ENCODE assay signal across 8 cellular contexts in genomic region chr14:51652168-51653095, GRCh38. TPM values are rescaled to one million over a fixed set of nuclear protein-coding genes. Genes with fewer than 3 reads are reported as not detected.
DNase-seq lines count a peak whose midpoint lies in the region; ATAC-seq, FAIRE-seq and TF ChIP-seq lines count a peak whose summit lies in the region.

No MANE protein-coding gene starts in this region.

- peak; percentile 56 for ATAC-seq in activated CD8-positive, alpha-beta memory T cell treated with anti-CD3 and anti-CD28 coated beads, Interleukin-2, amount 10 ng/mL, durations not matched to agents 7 days and 5 days
- ATAC-seq in HG02885 (IDR thresholded peaks at IDR 0.05; ENCODE audit: poor library complexity, unreplicated experiment) (peak; percentile 48), PC-3 (peak; percentile 21)

- H3K9me3 ChIP-seq in PC-3 (ENCODE audit: low read length), result no peaks in the 10 kb centered on the region
- H3K9me3 ChIP-seq in keratinocyte (ENCODE audit: control insufficient read depth, low read depth, low read length), result no peaks in the 10 kb centered on the region

- H3K9me2 ChIP-seq in PC-3 (replicated peaks; ENCODE audit: low read length), result no peaks in the 10 kb centered on the region

- H3K9me3 Mint-ChIP-seq in activated CD8-positive, alpha-beta memory T cell treated with anti-CD3 and anti-CD28 coated beads, Interleukin-2, amount 10 ng/mL, durations not matched to agents 7 days and 5 days (ENCODE audit: low read depth), result no peaks in the 10 kb centered on the region
- peaks cover 0 to 4% (median 0%) of the 10 kb centered on the region in 5 experiments for H3K9me3 Mint-ChIP-seq in brain

- H3K79me2 ChIP-seq in PC-3 (ENCODE audit: low read length), result peaks cover 92% of the 10 kb centered on the region
- H3K79me2 ChIP-seq in keratinocyte (ENCODE audit: control insufficient read depth, insufficient read depth, low read length), result peaks cover 75% of the 10 kb centered on the region

- intact Hi-C loops in PC-3 (cut with micrococcal nuclease), result loop anchor here (1.0 to 10.0 kb wide), 11 partner anchors 64 to 708 kb away; partner anchors contain the start of gene PYGL

- CTCF ChIA-PET in activated CD8-positive, alpha-beta memory T cell treated with anti-CD3 and anti-CD28 coated beads, Interleukin-2, amount 10 ng/mL, durations not matched to agents 7 days and 5 days (lab: Charles Lee), result interaction anchor here (0.9 to 3.0 kb wide), 17 partner anchors 9 to 662 kb away, joined by 3 to 19 read pairs (median 5); partner anchors contain the start of genes GNG2 and PTGER2
- CTCF ChIA-PET in PC-3 (lab: Charles Lee), result interaction anchor here (0.5 to 2.9 kb wide), 16 partner anchors 10 to 378 kb away, joined by 3 to 30 read pairs (median 5); no protein-coding TSS in a partner anchor

- POLR2A ChIA-PET in PC-3 (lab: Charles Lee; ENCODE audit: unreplicated experiment), result interaction anchor here (0.6 to 1.0 kb wide), 10 partner anchors 18 to 764 kb away, joined by 3 to 17 read pairs (median 10); no protein-coding TSS in a partner anchor

- H3K27ac Mint-ChIP-seq in activated CD8-positive, alpha-beta memory T cell treated with anti-CD3 and anti-CD28 coated beads, Interleukin-2, amount 10 ng/mL, durations not matched to agents 7 days and 5 days, result peak overlapping the region; percentile 28
- H3K27ac Mint-ChIP-seq in brain, result peak overlapping the region; percentile 78 to 97 (median 85)

- H3K4me1 ChIP-seq in PC-3 (ENCODE audit: insufficient read depth, low read length), result peaks cover 54% of the 10 kb centered on the region
- H3K4me1 ChIP-seq in keratinocyte (ENCODE audit: control insufficient read depth, extremely low read depth, insufficient read depth, low read length), result peaks cover 39% of the 10 kb centered on the region

- H3K27me3 ChIP-seq in PC-3 (ENCODE audit: low read length) (no peaks in the 10 kb centered on the region), keratinocyte (ENCODE audit: control insufficient read depth, extremely low read depth, insufficient read depth, low read length) (no peaks in the 10 kb centered on the region)

- peak overlapping the region; percentile 83 for H3K27ac ChIP-seq in PC-3 (ENCODE audit: low read length)
- H3K27ac ChIP-seq in keratinocyte (ENCODE audit: control insufficient read depth, insufficient read depth, low read length), result peak overlapping the region; percentile 82

- dilution Hi-C loops in keratinocyte (cut with MboI; ENCODE audit: extremely low pct_ligation_motif_present, low sequenced_read_pairs), result no loop called here

- H3F3A ChIP-seq in PC-3 (ENCODE audit: low read length, unreplicated experiment), result no peaks in the 10 kb centered on the region

- peaks cover 42% of the 10 kb centered on the region for H3K27me3 Mint-ChIP-seq in activated CD8-positive, alpha-beta memory T cell treated with anti-CD3 and anti-CD28 coated beads, Interleukin-2, amount 10 ng/mL, durations not matched to agents 7 days and 5 days
- peaks cover 8% of the 10 kb centered on the region for H3K27me3 Mint-ChIP-seq in brain

- peak overlapping the region; percentile 79 for H3K4me3 Mint-ChIP-seq in activated CD8-positive, alpha-beta memory T cell treated with anti-CD3 and anti-CD28 coated beads, Interleukin-2, amount 10 ng/mL, durations not matched to agents 7 days and 5 days
- peak overlapping the region; percentile 92 to 95 (median 94) for H3K4me3 Mint-ChIP-seq in brain

- H3K9me1 ChIP-seq in keratinocyte (ENCODE audit: control insufficient read depth, extremely low read depth, insufficient read depth, low read length), result no peaks in the 10 kb centered on the region

- no TSS peak for BruUV-seq in PC-3 (replicated peaks; lab: Mats Ljungman, UMichigan)

- H2AFZ ChIP-seq in PC-3 (ENCODE audit: low read length) (peak overlapping the region; percentile 67), keratinocyte (ENCODE audit: control insufficient read depth, low read length) (no peak overlapping the region)

- H3K4me3 ChIP-seq in PC-3 (ENCODE audit: low read length), result peak overlapping the region; percentile 86
- H3K4me3 ChIP-seq in keratinocyte (ENCODE audit: control insufficient read depth in 2 of 3, extremely low read depth in 1 of 3, insufficient read depth in 2 of 3, low read depth in 1 of 3, low read length in 3 of 3), result peak overlapping the region; percentile 66 to 93 (median 90)

- H3K9ac ChIP-seq in PC-3 (ENCODE audit: low read length) (peak overlapping the region; percentile 89), keratinocyte (ENCODE audit: control insufficient read depth, extremely low read depth, insufficient read depth, low read length) (peak overlapping the region; percentile 81)

- peak overlapping the region; percentile 84 for H3K4me2 ChIP-seq in PC-3 (ENCODE audit: low read length)
- peak overlapping the region; percentile 95 for H3K4me2 ChIP-seq in keratinocyte (ENCODE audit: control insufficient read depth, extremely low read depth, insufficient read depth, low read depth, low read length)

- no peak for FAIRE-seq in keratinocyte (lab: Jason Lieb, UNC)

- TF ChIP-seq CTCF in PC-3 (conservative IDR thresholded peaks at IDR 0.05; ENCODE audit: low read depth, low read length) (peak; percentile 16; the same call in 1 of the 2 replicates), brain (conservative IDR thresholded peaks at IDR 0.05) (peak in 1 of 2 experiments; percentile 33), keratinocyte (optimal IDR thresholded peaks at IDR 0.05 in 1 of 3, IDR thresholded peaks at IDR 0.05 in 1 of 3, conservative IDR thresholded peaks at IDR 0.05 in 1 of 3; ENCODE audit: extremely low read depth in 1 of 3, insufficient read depth in 2 of 3, low read length in 3 of 3) (no peak)

- H3K4me1 Mint-ChIP-seq in activated CD8-positive, alpha-beta memory T cell treated with anti-CD3 and anti-CD28 coated beads, Interleukin-2, amount 10 ng/mL, durations not matched to agents 7 days and 5 days, result peaks cover 22% of the 10 kb centered on the region
- peaks cover 65% of the 10 kb centered on the region for H3K4me1 Mint-ChIP-seq in brain

- H4K20me1 ChIP-seq in PC-3 (ENCODE audit: low read length) (peaks cover 45% of the 10 kb centered on the region), keratinocyte (ENCODE audit: control insufficient read depth, extremely low read depth, insufficient read depth, low read length) (peaks cover 2% of the 10 kb centered on the region)

- no peaks in the 10 kb centered on the region for H3K36me3 Mint-ChIP-seq in activated CD8-positive, alpha-beta memory T cell treated with anti-CD3 and anti-CD28 coated beads, Interleukin-2, amount 10 ng/mL, durations not matched to agents 7 days and 5 days
- H3K36me3 Mint-ChIP-seq in brain, result no peaks in the 10 kb centered on the region

- H3K36me3 ChIP-seq in PC-3 (ENCODE audit: low read depth, low read length) (peaks cover 13% of the 10 kb centered on the region), keratinocyte (ENCODE audit: control insufficient read depth in 2 of 2, extremely low read depth in 1 of 2, insufficient read depth in 2 of 2, low read length in 2 of 2) (peaks cover 0 to 9% of the 10 kb centered on the region in 2 experiments)

- DNase-seq in activated CD8-positive, alpha-beta memory T cell treated with anti-CD3 and anti-CD28 coated beads, Interleukin-2, amount 10 ng/mL, durations not matched to agents 7 days and 5 days, result peak; percentile 53
- no peak for DNase-seq in activated CD8-positive, alpha-beta memory T cell treated with anti-CD3 and anti-CD28 coated beads, Interleukin-2, amount 50 U/mL, for 4 hours
- peak; percentile 26 for DNase-seq in PC-3
- DNase-seq in keratinocyte (ENCODE audit: low read depth, low spot score), result no peak
- DNase-seq in stimulated activated CD4-positive, alpha-beta T cell treated with anti-CD3 and anti-CD28 coated beads, Interleukin-4, amount 100 ng/mL, for 1 hour, result peak; percentile 36
- DNase-seq in NK-92 (lab: John Stamatoyannopoulos, UW; ENCODE audit: unreplicated experiment), result no peak

RNA-seq across cellular contexts. Expression of gene FRMD6, which starts 0.7 kb away (rescaled TPM):
- 1 to 10 TPM; 2.1 to 2.5 TPM for total RNA-seq in activated CD8-positive, alpha-beta memory T cell treated with anti-CD3 and anti-CD28 coated beads, Interleukin-2, amount 10 ng/mL, durations not matched to agents 7 days and 5 days
- total RNA-seq in PC-3 (2014; rRNA removed), result 88.3 and 103 TPM in 2 replicates
- polyA plus RNA-seq in brain (ENCODE audit: insufficient read depth, low read depth, low replicate concordance) (3.6 TPM), keratinocyte (116 to 122 TPM (median 120 TPM) in 3 replicates)
- polyA plus RNA-seq in keratinocyte (2011; ENCODE audit: low read depth), result 28.5 TPM
- polyA plus RNA-seq in keratinocyte (2011; cell fraction: cytosol; rRNA removed), result 60.2 and 96.5 TPM in 2 replicates
- polyA plus RNA-seq in keratinocyte (2011; cell fraction: nucleus; rRNA removed), result 130 and 133 TPM in 2 replicates
- polyA plus RNA-seq in keratinocyte (2012; ENCODE audit: low replicate concordance), result 53.6 and 94.8 TPM in 2 replicates
- polyA minus RNA-seq in keratinocyte, result 122 to 230 TPM (median 217 TPM) in 3 replicates
- polyA minus RNA-seq in keratinocyte (2011; cell fraction: cytosol; rRNA and poly(A)+ RNA removed), result 159 TPM
- polyA minus RNA-seq in keratinocyte (2011; cell fraction: nucleus; rRNA and poly(A)+ RNA removed), result 314 and 552 TPM in 2 replicates

Comparison
In these comparisons a context has a peak if more than half of its experiments do, and no peak if none do; other contexts are left out.
1. DNase-seq: peak in activated CD8-positive, alpha-beta memory T cell treated with anti-CD3 and anti-CD28 coated beads, Interleukin-2, amount 10 ng/mL, durations not matched to agents 7 days and 5 days (single experiment), PC-3 (single experiment) and stimulated activated CD4-positive, alpha-beta T cell treated with anti-CD3 and anti-CD28 coated beads, Interleukin-4, amount 100 ng/mL, for 1 hour (single experiment); none in activated CD8-positive, alpha-beta memory T cell treated with anti-CD3 and anti-CD28 coated beads, Interleukin-2, amount 50 U/mL, for 4 hours (single experiment), keratinocyte (single experiment) and NK-92 (single experiment).
2. RNA of gene FRMD6, which starts 0.7 kb away (total RNA-seq): 88.3 to 103 TPM in PC-3; 2.1 to 2.5 TPM in activated CD8-positive, alpha-beta memory T cell treated with anti-CD3 and anti-CD28 coated beads, Interleukin-2, amount 10 ng/mL, durations not matched to agents 7 days and 5 days; every median in the first group is over 10 times any median in the second.
3. Peak in every context shown above with its lines, with median percentiles within 50 percentile points of each other: ATAC-seq.